Comparison of ENCODE assay signal across 19 cellular contexts in genomic region chr5:14385022-14385421, GRCh38.
DNase-seq lines count a peak whose midpoint lies in the region; TF ChIP-seq lines count a peak whose summit lies in the region.
"Had no signal": no experiment of that assay in that cellular context is flagged by ENCODE, and none has a peak within 500 bp of the region (broad histone marks: within the 10 kb centered on the region; RNA-seq: fewer than 3 reads in every experiment).

No MANE protein-coding gene starts in this region.

- TF ChIP-seq POLR2A in ovary (IDR thresholded peaks at IDR 0.05): no peak

- no peaks in the 10 kb centered on the region for H3K27me3 Mint-ChIP-seq in activated naive CD4-positive, alpha-beta T cell treated with anti-CD3 and anti-CD28 coated beads for 36 hours (ENCODE audit: low read depth)
- no peaks in the 10 kb centered on the region for H3K27me3 Mint-ChIP-seq in activated naive CD8-positive, alpha-beta T cell

- no peak for TF ChIP-seq CTCF in ovary (IDR thresholded peaks at IDR 0.05)

- no peaks in the 10 kb centered on the region for H3K9me3 ChIP-seq in effector memory CD4-positive, alpha-beta T cell (ENCODE audit: control insufficient read depth, low read length)
- H3K9me3 ChIP-seq in ovary: no peaks in the 10 kb centered on the region
- H3K9me3 ChIP-seq: A549 had no signal

- intact Hi-C loops in activated naive CD4-positive, alpha-beta T cell treated with anti-CD3 and anti-CD28 coated beads for 36 hours (cut with micrococcal nuclease): no loop called here
- intact Hi-C loops in ovary (cut with DNase I): no loop called here

- peak; percentile 17 for DNase-seq in activated naive CD4-positive, alpha-beta T cell treated with anti-CD3 and anti-CD28 coated beads for 36 hours
- DNase-seq in activated naive CD4-positive, alpha-beta T cell treated with Interleukin-2 at 50 U/mL for 16 hours: no peak
- DNase-seq in left kidney (ENCODE audit: low read depth, low spot score) (peak; percentile 26), RPMI8226 (no peak), T-helper 1 cell (no peak), ovary (no peak)
- no peak for DNase-seq in effector memory CD4-positive, alpha-beta T cell
- DNase-seq: DND-41, GF-D8, NCI-H1417, NCI-H1930, NCI-H446, NCI-H69, OCI-M1 had no signal

- WGBS in ovary, 3 donors: 84 to 91% (median 90%) methylated on average over 15 of the region's 15 CpGs

- H3K4me1 ChIP-seq in effector memory CD4-positive, alpha-beta T cell (ENCODE audit: control insufficient read depth, insufficient read depth, low read length, poor library complexity, severe bottlenecking): no peaks in the 10 kb centered on the region
- H3K4me1 ChIP-seq in ovary (ENCODE audit: insufficient read depth): no peaks in the 10 kb centered on the region
- H3K4me1 ChIP-seq: A549; BLaER1 treated with 17β-estradiol and CSF1 and Interleukin-3, amounts not matched to agents 10 nM and 100 nM had no signal

- H3K4me3 ChIP-seq in effector memory CD4-positive, alpha-beta T cell (ENCODE audit: insufficient read depth, low read depth, low read length, poor library complexity, severe bottlenecking): no peak overlapping the region
- no peak overlapping the region for H3K4me3 ChIP-seq in ovary
- H3K4me3 ChIP-seq: A549; BLaER1 treated with 17β-estradiol and CSF1 and Interleukin-3, amounts not matched to agents 10 nM and 100 nM; K562 had no signal

- no peaks in the 10 kb centered on the region for H3K4me1 Mint-ChIP-seq in activated naive CD4-positive, alpha-beta T cell treated with anti-CD3 and anti-CD28 coated beads for 36 hours (ENCODE audit: low read depth)
- peaks cover 12% of the 10 kb centered on the region for H3K4me1 Mint-ChIP-seq in activated naive CD8-positive, alpha-beta T cell (ENCODE audit: low read depth)

- CTCF ChIA-PET in activated naive CD4-positive, alpha-beta T cell treated with anti-CD3 and anti-CD28 coated beads for 36 hours (lab: Charles Lee): no interaction called here

- H3K27me3 ChIP-seq in effector memory CD4-positive, alpha-beta T cell (replicated peaks; ENCODE audit: control insufficient read depth, insufficient read depth, low read length, poor library complexity, severe bottlenecking): no peaks in the 10 kb centered on the region
- no peaks in the 10 kb centered on the region for H3K27me3 ChIP-seq in ovary
- H3K27me3 ChIP-seq: BLaER1 treated with 17β-estradiol and CSF1 and Interleukin-3, amounts not matched to agents 10 nM and 100 nM had no signal

- no peaks in the 10 kb centered on the region for H3K36me3 Mint-ChIP-seq in activated naive CD4-positive, alpha-beta T cell treated with anti-CD3 and anti-CD28 coated beads for 36 hours (ENCODE audit: low read depth)
- H3K36me3 Mint-ChIP-seq in activated naive CD8-positive, alpha-beta T cell: no peaks in the 10 kb centered on the region

- H3K4me3 Mint-ChIP-seq in activated naive CD4-positive, alpha-beta T cell treated with anti-CD3 and anti-CD28 coated beads for 36 hours: no peak overlapping the region
- peak overlapping the region; percentile 15 for H3K4me3 Mint-ChIP-seq in activated naive CD8-positive, alpha-beta T cell

- no peak for TF ChIP-seq EP300 in ovary (IDR thresholded peaks at IDR 0.05)

- no peak overlapping the region for H3K27ac Mint-ChIP-seq in activated naive CD4-positive, alpha-beta T cell treated with anti-CD3 and anti-CD28 coated beads for 36 hours
- peak overlapping the region; percentile 59 for H3K27ac Mint-ChIP-seq in activated naive CD8-positive, alpha-beta T cell

- H3K36me3 ChIP-seq in effector memory CD4-positive, alpha-beta T cell (ENCODE audit: control insufficient read depth, insufficient read depth, low read length): no peaks in the 10 kb centered on the region
- no peaks in the 10 kb centered on the region for H3K36me3 ChIP-seq in ovary

- no peaks in the 10 kb centered on the region for H3K9me3 Mint-ChIP-seq in activated naive CD4-positive, alpha-beta T cell treated with anti-CD3 and anti-CD28 coated beads for 36 hours
- H3K9me3 Mint-ChIP-seq in activated naive CD8-positive, alpha-beta T cell (ENCODE audit: low read depth): no peaks in the 10 kb centered on the region

- no peak overlapping the region for H3K27ac ChIP-seq in effector memory CD4-positive, alpha-beta T cell (ENCODE audit: insufficient read depth, low read length, poor library complexity, severe bottlenecking)
- H3K27ac ChIP-seq in ovary: no peak overlapping the region
- H3K27ac ChIP-seq: A549; BLaER1 treated with 17β-estradiol and CSF1 and Interleukin-3, amounts not matched to agents 10 nM and 100 nM; RWPE1 had no signal

Comparison
In these comparisons a context has a peak if more than half of its experiments do, and no peak if none do; other contexts are left out.
1. DNase-seq: peak in activated naive CD4-positive, alpha-beta T cell treated with anti-CD3 and anti-CD28 coated beads for 36 hours (single experiment) and left kidney (single experiment); none in activated naive CD4-positive, alpha-beta T cell treated with Interleukin-2 at 50 U/mL for 16 hours (single experiment), RPMI8226 (single experiment), effector memory CD4-positive, alpha-beta T cell (0 of 3), T-helper 1 cell (0 of 5) and ovary (0 of 5).